In genomic region chr17:73710095-73710592, GRCh38 we compare ENCODE assay signal across 8 cellular contexts.
DNase-seq lines count a peak whose midpoint lies in the region; ATAC-seq and TF ChIP-seq lines count a peak whose summit lies in the region.

No MANE protein-coding gene starts in this region.

- H3K4me1 ChIP-seq in CD8-positive, alpha-beta T cell (ENCODE audit: insufficient read depth, low read length): peaks cover 6% of the 10 kb centered on the region

- peak; percentile 82 for TF ChIP-seq CTCF in CD8-positive, alpha-beta T cell (IDR thresholded peaks at IDR 0.05)
- TF ChIP-seq CTCF in HL-60 (IDR thresholded peaks at IDR 0.05; ENCODE audit: insufficient read depth, low read length): peak; percentile 60
- no peak; the same call in 1 of the 2 replicates for TF ChIP-seq CTCF in RWPE1 (conservative IDR thresholded peaks at IDR 0.05; ENCODE audit: low read depth)

- no peaks in the 10 kb centered on the region for H3K36me3 Mint-ChIP-seq in CD8-positive, alpha-beta T cell
- H3K36me3 Mint-ChIP-seq in stimulated activated memory B cell treated with anti-CD40 and anti-IgM and Interleukin-4, amounts not matched to agents 10 μg/mL and 1 μg/mL and 100 μg/mL, for 72 hours: no peaks in the 10 kb centered on the region

- no peak overlapping the region for H3K27ac ChIP-seq in CD8-positive, alpha-beta T cell (ENCODE audit: low read depth, low read length)
- H3K27ac ChIP-seq in HL-60 (replicated peaks) (no peak overlapping the region), RWPE1 (no peak overlapping the region)

- peak; percentile 37 to 80 (median 53) for DNase-seq in CD8-positive, alpha-beta T cell
- peak; percentile 43 to 68 for DNase-seq in HL-60 (ENCODE audit: low read depth in 1 of 2, low spot score in 1 of 2)
- DNase-seq in RWPE1 (ENCODE audit: low spot score): peak; percentile 29
- peak in 3 of 4 experiments; percentile 30 to 46 (median 37) for DNase-seq in activated naive CD4-positive, alpha-beta T cell (lab: John Stamatoyannopoulos, UW)
- DNase-seq in head of caudate nucleus: peak in 38 of 42 donors; percentile 8 to 90 (median 68)
- DNase-seq in retina: peak; percentile 87
- DNase-seq in DMS79 treated with DMSO at 0.1 percent for 48 hours (lab: John Stamatoyannopoulos, UW): no peak

- no peaks in the 10 kb centered on the region for H3K9me3 ChIP-seq in CD8-positive, alpha-beta T cell (ENCODE audit: low read length)

- H3K27me3 ChIP-seq in CD8-positive, alpha-beta T cell (ENCODE audit: insufficient read depth, low read length): no peaks in the 10 kb centered on the region
- no peaks in the 10 kb centered on the region for H3K27me3 ChIP-seq in HL-60 (ENCODE audit: insufficient read depth, poor library complexity, severe bottlenecking)

- H3K36me3 ChIP-seq in CD8-positive, alpha-beta T cell (ENCODE audit: insufficient read depth, low read length): no peaks in the 10 kb centered on the region

- H3K9me3 Mint-ChIP-seq in CD8-positive, alpha-beta T cell: peaks cover 3% of the 10 kb centered on the region
- H3K9me3 Mint-ChIP-seq in stimulated activated memory B cell treated with anti-CD40 and anti-IgM and Interleukin-4, amounts not matched to agents 10 μg/mL and 1 μg/mL and 100 μg/mL, for 72 hours: peaks cover 6% of the 10 kb centered on the region

- H3K27ac Mint-ChIP-seq in CD8-positive, alpha-beta T cell: no peak overlapping the region
- no peak overlapping the region for H3K27ac Mint-ChIP-seq in stimulated activated memory B cell treated with anti-CD40 and anti-IgM and Interleukin-4, amounts not matched to agents 10 μg/mL and 1 μg/mL and 100 μg/mL, for 72 hours

- ATAC-seq in CD8-positive, alpha-beta T cell: peak; percentile 78
- ATAC-seq in stimulated activated memory B cell treated with anti-CD40 and anti-IgM and Interleukin-4, amounts not matched to agents 10 μg/mL and 1 μg/mL and 100 μg/mL, for 72 hours: no peak

- peaks cover 12% of the 10 kb centered on the region for H3K4me1 Mint-ChIP-seq in CD8-positive, alpha-beta T cell (ENCODE audit: low read depth)
- peaks cover 24% of the 10 kb centered on the region for H3K4me1 Mint-ChIP-seq in stimulated activated memory B cell treated with anti-CD40 and anti-IgM and Interleukin-4, amounts not matched to agents 10 μg/mL and 1 μg/mL and 100 μg/mL, for 72 hours

- intact Hi-C loops in CD8-positive, alpha-beta T cell (cut with DNase I, micrococcal nuclease): loop anchor here (1.0 to 5.0 kb wide), 4 partner anchors 63 to 281 kb away; no protein-coding TSS in a partner anchor
- intact Hi-C loops in head of caudate nucleus (cut with DNase I): no loop called here

- CTCF ChIA-PET in CD8-positive, alpha-beta T cell (lab: Charles Lee): interaction anchor here (0.6 to 9.0 kb wide), 30 partner anchors 9 to 982 kb away, joined by 3 to 144 read pairs (median 4); partner anchors contain the start of gene SDK2
- CTCF ChIA-PET in RWPE1 (lab: Yijun Ruan, JAX): interaction anchor here (0.7 to 1.0 kb wide), 4 partner anchors 124 to 466 kb away, joined by 3 to 4 read pairs (median 4); no protein-coding TSS in a partner anchor

- no peak overlapping the region for H3K4me3 ChIP-seq in CD8-positive, alpha-beta T cell (ENCODE audit: low read depth, low read length)
- H3K4me3 ChIP-seq in HL-60 (replicated peaks; ENCODE audit: insufficient read depth, low read length): no peak overlapping the region

- POLR2A ChIA-PET in CD8-positive, alpha-beta T cell (lab: Charles Lee): interaction anchor here (1.3 to 1.4 kb wide), 3 partner anchors 10 to 14 kb away, joined by 5 to 6 read pairs (median 5); no protein-coding TSS in a partner anchor
- POLR2A ChIA-PET in RWPE1 (lab: Yijun Ruan, JAX; ENCODE audit: low non-redundant PET): no interaction called here

- no peaks in the 10 kb centered on the region for H3K27me3 Mint-ChIP-seq in CD8-positive, alpha-beta T cell (ENCODE audit: low read depth)
- H3K27me3 Mint-ChIP-seq in stimulated activated memory B cell treated with anti-CD40 and anti-IgM and Interleukin-4, amounts not matched to agents 10 μg/mL and 1 μg/mL and 100 μg/mL, for 72 hours: peaks cover 17% of the 10 kb centered on the region

- no peak overlapping the region for H3K4me3 Mint-ChIP-seq in CD8-positive, alpha-beta T cell
- no peak overlapping the region for H3K4me3 Mint-ChIP-seq in stimulated activated memory B cell treated with anti-CD40 and anti-IgM and Interleukin-4, amounts not matched to agents 10 μg/mL and 1 μg/mL and 100 μg/mL, for 72 hours
